27 cellular contexts compared by ENCODE assay signal in genomic region chr13:93660664-93661063, GRCh38.
"Had no signal": no experiment of that assay in that cellular context is flagged by ENCODE, and none has a peak within 500 bp of the region (broad histone marks: within the 10 kb centered on the region; RNA-seq: fewer than 3 reads in every experiment).

No MANE protein-coding gene starts in this region.

- H3K27ac ChIP-seq: ascending aorta, body of pancreas, Peyer's patch, RWPE1 had no signal

- H3K27me3 Mint-ChIP-seq: activated B cell treated with CpG ODN at 0.5 μM for 24 hours; activated CD4-positive, alpha-beta T cell treated with anti-CD3 and anti-CD28 coated beads, Interleukin-2, amount 10 ng/mL, durations not matched to agents 24 days and 14 days; activated CD8-positive, alpha-beta memory T cell treated with anti-CD3 and anti-CD28 coated beads, Interleukin-2, amount 10 ng/mL, durations not matched to agents 7 days and 5 days; activated T-cell treated with anti-CD3 and anti-CD28 coated beads, Interleukin-2, amount 50 U/mL, for 24 hours had no signal

- DNase-seq: activated B cell treated with CpG ODN at 0.5 μM for 24 hours; activated CD4-positive, alpha-beta T cell treated with anti-CD3 and anti-CD28 coated beads for 1 hour; activated CD4-positive, alpha-beta T cell treated with anti-CD3 and anti-CD28 coated beads, Interleukin-2, amount 10 ng/mL, durations not matched to agents 24 days and 14 days; activated CD4-positive, alpha-beta T cell treated with anti-CD3 and anti-CD28 coated beads, Interleukin-2, amount 50 U/mL, for 48 hours; activated CD8-positive, alpha-beta memory T cell treated with anti-CD3 and anti-CD28 coated beads, Interleukin-2, amount 10 ng/mL, durations not matched to agents 7 days and 5 days; activated effector memory CD4-positive, alpha-beta T cell treated with Interleukin-2 at 50 U/mL for 16 hours; activated naive CD4-positive, alpha-beta T cell treated with Interleukin-2 at 50 U/mL for 16 hours; activated naive CD8-positive, alpha-beta T cell treated with anti-CD3 and anti-CD28 coated beads, Interleukin-2, amount 50 U/mL, for 24 hours; activated T-cell treated with anti-CD3 and anti-CD28 coated beads, Interleukin-2, amount 50 U/mL, for 24 hours; amniotic stem cell; body of pancreas; central memory CD4-positive, alpha-beta T cell; Kasumi-1; KBM-7; NCI-H1105 treated with DMSO at 0.1 percent for 48 hours; NCI-H1436 treated with DMSO at 0.1 percent for 48 hours; NCI-H187 treated with DMSO at 0.1 percent for 48 hours; NCI-H2081 treated with DMSO at 0.1 percent for 48 hours; NCI-H446; NCI-H526; Peyer's patch; Right ventricle myocardium superior had no signal

- H3K9me3 Mint-ChIP-seq: activated CD4-positive, alpha-beta T cell treated with anti-CD3 and anti-CD28 coated beads, Interleukin-2, amount 10 ng/mL, durations not matched to agents 24 days and 14 days; activated naive CD4-positive, alpha-beta T cell treated with anti-CD3 and anti-CD28 coated beads, Interleukin-2, amount 50 U/mL, for 72 hours; activated T-helper 1 cell treated with anti-CD3 and anti-CD28 coated beads, Interleukin-12 subunit alpha, Interleukin-12 subunit beta, Interleukin-2, Interleukin-4 antibody, amounts not matched to agents 30 ng/mL and 10 ng/mL and 1 ng/mL, durations not matched to agents 14 hours and 24 hours and 36 hours; T-helper 1 cell treated with Interleukin-12 subunit alpha and Interleukin-12 subunit beta and Interleukin-4 antibody, amounts not matched to agents 30 μg/mL and 1 μg/mL, for 36 hours had no signal

- H3K9me3 ChIP-seq: body of pancreas, Peyer's patch had no signal

- H3K27ac Mint-ChIP-seq: activated B cell treated with CpG ODN at 0.5 μM for 24 hours; activated CD4-positive, alpha-beta T cell treated with anti-CD3 and anti-CD28 coated beads, Interleukin-2, amount 10 ng/mL, durations not matched to agents 24 days and 14 days; activated CD8-positive, alpha-beta memory T cell treated with anti-CD3 and anti-CD28 coated beads, Interleukin-2, amount 10 ng/mL, durations not matched to agents 7 days and 5 days; activated naive CD4-positive, alpha-beta T cell treated with anti-CD3 and anti-CD28 coated beads, Interleukin-2, amount 50 U/mL, for 72 hours; activated naive CD8-positive, alpha-beta T cell treated with anti-CD3 and anti-CD28 coated beads, Interleukin-2, amount 50 U/mL, for 24 hours; activated T-cell treated with anti-CD3 and anti-CD28 coated beads, Interleukin-2, amount 50 U/mL, for 24 hours; activated T-helper 1 cell treated with anti-CD3 and anti-CD28 coated beads, Interleukin-12 subunit alpha, Interleukin-12 subunit beta, Interleukin-2, Interleukin-4 antibody, amounts not matched to agents 30 ng/mL and 10 ng/mL and 1 ng/mL, durations not matched to agents 14 hours and 24 hours and 36 hours; T-helper 1 cell treated with Interleukin-12 subunit alpha and Interleukin-12 subunit beta and Interleukin-4 antibody, amounts not matched to agents 30 μg/mL and 1 μg/mL, for 36 hours had no signal

- H3K36me3 Mint-ChIP-seq: activated CD8-positive, alpha-beta memory T cell treated with anti-CD3 and anti-CD28 coated beads, Interleukin-2, amount 10 ng/mL, durations not matched to agents 7 days and 5 days; activated naive CD4-positive, alpha-beta T cell treated with anti-CD3 and anti-CD28 coated beads, Interleukin-2, amount 50 U/mL, for 72 hours had no signal

- H3K4me1 ChIP-seq: ascending aorta, body of pancreas, Peyer's patch had no signal

- H3K27me3 ChIP-seq: ascending aorta, body of pancreas, Peyer's patch had no signal

- H3K4me3 Mint-ChIP-seq: activated B cell treated with CpG ODN at 0.5 μM for 24 hours; activated CD4-positive, alpha-beta T cell treated with anti-CD3 and anti-CD28 coated beads, Interleukin-2, amount 10 ng/mL, durations not matched to agents 24 days and 14 days; activated CD8-positive, alpha-beta memory T cell treated with anti-CD3 and anti-CD28 coated beads, Interleukin-2, amount 10 ng/mL, durations not matched to agents 7 days and 5 days; activated naive CD8-positive, alpha-beta T cell treated with anti-CD3 and anti-CD28 coated beads, Interleukin-2, amount 50 U/mL, for 24 hours; activated T-cell treated with anti-CD3 and anti-CD28 coated beads, Interleukin-2, amount 50 U/mL, for 24 hours; activated T-helper 1 cell treated with anti-CD3 and anti-CD28 coated beads, Interleukin-12 subunit alpha, Interleukin-12 subunit beta, Interleukin-2, Interleukin-4 antibody, amounts not matched to agents 30 ng/mL and 10 ng/mL and 1 ng/mL, durations not matched to agents 14 hours and 24 hours and 36 hours; T-helper 1 cell treated with Interleukin-12 subunit alpha and Interleukin-12 subunit beta and Interleukin-4 antibody, amounts not matched to agents 30 μg/mL and 1 μg/mL, for 36 hours had no signal

- H3K4me1 Mint-ChIP-seq: activated B cell treated with CpG ODN at 0.5 μM for 24 hours; activated CD4-positive, alpha-beta T cell treated with anti-CD3 and anti-CD28 coated beads, Interleukin-2, amount 10 ng/mL, durations not matched to agents 24 days and 14 days; activated CD8-positive, alpha-beta memory T cell treated with anti-CD3 and anti-CD28 coated beads, Interleukin-2, amount 10 ng/mL, durations not matched to agents 7 days and 5 days; activated naive CD8-positive, alpha-beta T cell treated with anti-CD3 and anti-CD28 coated beads, Interleukin-2, amount 50 U/mL, for 24 hours had no signal

- H3K4me3 ChIP-seq: ascending aorta, body of pancreas, Peyer's patch had no signal

- H3K36me3 ChIP-seq: ascending aorta, Peyer's patch had no signal

- ATAC-seq: activated CD8-positive, alpha-beta memory T cell treated with anti-CD3 and anti-CD28 coated beads, Interleukin-2, amount 10 ng/mL, durations not matched to agents 7 days and 5 days; activated naive CD4-positive, alpha-beta T cell treated with anti-CD3 and anti-CD28 coated beads, Interleukin-2, amount 50 U/mL, for 72 hours; activated naive CD8-positive, alpha-beta T cell treated with anti-CD3 and anti-CD28 coated beads, Interleukin-2, amount 50 U/mL, for 24 hours; body of pancreas had no signal
